Comparison of ENCODE assay signal across 21 cellular contexts in the genomic region with DNA sequence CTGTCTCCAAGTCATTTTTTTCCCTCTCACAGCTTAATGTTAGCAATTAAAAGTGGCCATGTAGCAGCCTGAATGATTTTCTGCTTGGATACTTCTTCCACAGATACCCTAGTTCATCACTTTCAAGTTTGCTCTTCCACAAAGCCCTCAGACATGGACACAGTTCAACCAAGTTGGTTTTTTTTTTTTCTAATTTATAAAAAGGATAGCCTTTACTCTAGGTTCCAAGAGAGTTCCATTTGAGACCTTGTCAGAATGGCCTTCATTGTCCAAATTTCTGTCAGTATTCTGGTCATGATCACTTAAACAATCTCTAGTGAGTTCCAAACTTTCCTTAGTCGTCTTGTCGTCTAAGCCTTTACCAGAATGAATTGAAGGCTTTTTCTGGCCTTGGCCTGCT. TPM values are rescaled to one million over a fixed set of nuclear protein-coding genes. Genes with fewer than 3 reads are reported as not detected.
DNase-seq lines count a peak whose midpoint lies in the region; ATAC-seq and TF ChIP-seq lines count a peak whose summit lies in the region.
"Had no signal": no experiment of that assay in that cellular context is flagged by ENCODE, and none has a peak within 500 bp of the region (broad histone marks: within the 10 kb centered on the region; RNA-seq: fewer than 3 reads in every experiment).

No MANE protein-coding gene starts in this region.

- no peaks in the 10 kb centered on the region for H3K27me3 ChIP-seq in colonic mucosa
- H3K27me3 ChIP-seq in body of pancreas, result no peaks in the 10 kb centered on the region
- H3K27me3 ChIP-seq: BLaER1 had no signal

- no peak overlapping the region for H3K4me3 Mint-ChIP-seq in brain
- H3K4me3 Mint-ChIP-seq in MCF 10A (ENCODE audit: unreplicated experiment), result no peak overlapping the region
- H3K4me3 Mint-ChIP-seq: B cell; CD4-positive, CD25-positive, alpha-beta regulatory T cell; CD8-positive, alpha-beta T cell had no signal

- TF ChIP-seq CTCF in brain (conservative IDR thresholded peaks at IDR 0.05) (no peak), colonic mucosa (IDR thresholded peaks at IDR 0.05) (no peak), MCF 10A (IDR thresholded peaks at IDR 0.05; ENCODE audit: unreplicated experiment) (no peak), body of pancreas (IDR thresholded peaks at IDR 0.05) (no peak)

- CTCF ChIA-PET in MCF 10A (lab: Yijun Ruan, JAX), result interaction anchor here (0.7 to 1.9 kb wide), 5 partner anchors 11 to 293 kb away, joined by 3 to 9 read pairs (median 5); no protein-coding TSS in a partner anchor

- H3K27ac Mint-ChIP-seq in brain (peak overlapping the region in 4 of 5 experiments; percentile 26 to 89 (median 68)), MCF 10A (ENCODE audit: low read depth, unreplicated experiment) (no peak overlapping the region)
- H3K27ac Mint-ChIP-seq: B cell; CD8-positive, alpha-beta T cell had no signal

- peaks cover 8% of the 10 kb centered on the region for H3K4me1 Mint-ChIP-seq in brain
- H3K4me1 Mint-ChIP-seq in MCF 10A (ENCODE audit: insufficient read depth, unreplicated experiment), result peaks cover 5% of the 10 kb centered on the region

- H3K9ac ChIP-seq in colonic mucosa (ENCODE audit: low read depth in 2 of 2, low read length in 2 of 2), result no peak overlapping the region
- H3K9ac ChIP-seq: BLaER1, GM23248 had no signal

- WGBS in body of pancreas, 2 donors, result 72 to 87% methylated on average over 2 of the region's 2 CpGs

- intact Hi-C loops in colonic mucosa (cut with DNase I), result loop anchor here (10.0 kb wide), 1 partner anchor 165 kb away; no protein-coding TSS in a partner anchor
- intact Hi-C loops in MCF 10A (cut with micrococcal nuclease), result no loop called here
- intact Hi-C loops in body of pancreas (cut with DNase I), result no loop called here

- H3K36me3 ChIP-seq in colonic mucosa (no peaks in the 10 kb centered on the region), body of pancreas (replicated peaks in 1 of 2; ENCODE audit: insufficient read depth in 1 of 2, low read depth in 2 of 2) (no peaks in the 10 kb centered on the region)
- H3K36me3 ChIP-seq: BLaER1 had no signal

- ATAC-seq in GM19455 (IDR thresholded peaks at IDR 0.05; ENCODE audit: unreplicated experiment), result no peak
- no peak for ATAC-seq in body of pancreas
- ATAC-seq: CD8-positive, alpha-beta T cell had no signal

- no peaks in the 10 kb centered on the region for H3K9me3 ChIP-seq in colonic mucosa
- no peaks in the 10 kb centered on the region for H3K9me3 ChIP-seq in body of pancreas
- H3K9me3 ChIP-seq: BLaER1, Caco-2 had no signal

- TF ChIP-seq POLR2A in body of pancreas (IDR thresholded peaks at IDR 0.05), result no peak

- no peak overlapping the region for H3K4me3 ChIP-seq in colonic mucosa
- H3K4me3 ChIP-seq in body of pancreas, result no peak overlapping the region
- H3K4me3 ChIP-seq: BLaER1, GM23248 had no signal

- H3K27ac ChIP-seq in colonic mucosa (no peak overlapping the region), body of pancreas (no peak overlapping the region)
- H3K27ac ChIP-seq: BLaER1, C4-2B, GM23248 had no signal

- no TSS peak for BruUV-seq in MCF 10A (replicated peaks; lab: Mats Ljungman, UMichigan)

- H3K36me3 Mint-ChIP-seq in brain, result peaks cover 56% of the 10 kb centered on the region
- no peaks in the 10 kb centered on the region for H3K36me3 Mint-ChIP-seq in MCF 10A (ENCODE audit: insufficient read depth, unreplicated experiment)
- H3K36me3 Mint-ChIP-seq: CD4-positive, CD25-positive, alpha-beta regulatory T cell; CD8-positive, alpha-beta T cell had no signal

- H3K27me3 Mint-ChIP-seq in brain (no peaks in the 10 kb centered on the region), MCF 10A (ENCODE audit: insufficient read depth, unreplicated experiment) (no peaks in the 10 kb centered on the region)
- H3K27me3 Mint-ChIP-seq: B cell had no signal

- peaks cover 6 to 25% (median 10%) of the 10 kb centered on the region in 5 experiments for H3K9me3 Mint-ChIP-seq in brain
- H3K9me3 Mint-ChIP-seq in MCF 10A (ENCODE audit: unreplicated experiment), result no peaks in the 10 kb centered on the region
- H3K9me3 Mint-ChIP-seq: CD4-positive, CD25-positive, alpha-beta regulatory T cell; CD8-positive, alpha-beta T cell had no signal

- POLR2A ChIA-PET in MCF 10A (lab: Yijun Ruan, JAX), result interaction anchor here (0.6 kb wide), 1 partner anchor 397 kb away, joined by 3 read pairs; no protein-coding TSS in a partner anchor

- H3K4me1 ChIP-seq in colonic mucosa (peaks cover 4% of the 10 kb centered on the region), body of pancreas (peaks cover 10% of the 10 kb centered on the region)
- H3K4me1 ChIP-seq: BLaER1 had no signal

- DNase-seq in inferior parietal cortex (ENCODE audit: extremely low spot score) (peak; percentile 23), pons (ENCODE audit: low spot score) (peak; percentile 37), superior temporal gyrus (ENCODE audit: extremely low spot score) (peak; percentile 32), colonic mucosa (no peak), MCF 10A (ENCODE audit: unreplicated experiment) (no peak), body of pancreas (no peak)
- DNase-seq: Caco-2; CD4-positive, CD25-positive, alpha-beta regulatory T cell; CD8-positive, alpha-beta T cell; DMS153; DMS79; EL; GF-D8; GM23248; H7; HCEC 1CT had no signal

RNA-seq across cellular contexts. Expression of gene RSPH3, which starts 40.0 kb away (rescaled TPM):
- polyA plus RNA-seq in brain (ENCODE audit: insufficient read depth, low read depth, low replicate concordance), result 7.4 TPM
- total RNA-seq in colonic mucosa (10 to 100 TPM; 17.5 to 19.8 TPM), MCF 10A (2022) (13.1 and 14.5 TPM in 2 replicates), body of pancreas (1 to 10 TPM; 5.3 to 7.0 TPM)

Comparison
In these comparisons a context has a peak if more than half of its experiments do, and no peak if none do; other contexts are left out.
1. DNase-seq: peak in inferior parietal cortex (single experiment), pons (single experiment) and superior temporal gyrus (single experiment); none in colonic mucosa (single experiment), MCF 10A (single experiment) and body of pancreas (0 of 4).